21 cellular contexts compared by ENCODE assay signal in the genomic region with DNA sequence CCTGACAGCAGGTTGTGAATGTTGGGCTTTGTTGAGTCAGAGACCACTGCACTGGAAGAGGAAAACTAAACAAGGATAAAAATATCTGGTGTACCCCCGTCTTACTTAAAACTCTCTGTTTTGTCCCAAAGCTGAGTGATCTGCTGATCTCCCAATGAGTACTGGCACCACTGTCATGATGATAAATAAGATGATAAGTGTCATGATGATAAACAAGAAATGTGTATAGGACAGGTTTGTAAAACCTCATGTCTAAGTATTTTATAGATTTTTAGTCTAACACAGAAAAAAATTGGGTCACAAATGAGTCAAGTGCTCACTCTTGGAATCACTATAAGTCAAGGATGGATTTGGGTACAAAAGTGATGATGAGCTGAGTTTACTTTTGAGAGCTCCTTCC. TPM values are rescaled to one million over a fixed set of nuclear protein-coding genes. Genes with fewer than 3 reads are reported as not detected.
A peak's percentile ranks its signal among the peaks of the same experiment; 100 is the strongest.
DNase-seq lines count a peak whose midpoint lies in the region; ATAC-seq, FAIRE-seq and TF ChIP-seq lines count a peak whose summit lies in the region.
"Had no signal": no experiment of that assay in that cellular context is flagged by ENCODE, and none has a peak within 500 bp of the region (broad histone marks: within the 10 kb centered on the region; RNA-seq: fewer than 3 reads in every experiment).

No MANE protein-coding gene starts in this region.

- H3K4me2 ChIP-seq in GM23248 (ENCODE audit: unreplicated experiment), result peak overlapping the region; percentile 7
- H3K4me2 ChIP-seq in OCI-LY1 (ENCODE audit: low read length), result peak overlapping the region; percentile 30
- H3K4me2 ChIP-seq in endothelial cell of umbilical vein (ENCODE audit: insufficient read depth, low read length), result no peak overlapping the region

- H3K4me3 ChIP-seq in GM23248 (no peak overlapping the region), OCI-LY1 (ENCODE audit: low read depth, low read length, poor library complexity, severe bottlenecking) (no peak overlapping the region), endothelial cell of umbilical vein (replicated peaks in 1 of 3; ENCODE audit: insufficient read depth in 1 of 3, low read depth in 1 of 3, low read length in 3 of 3) (no peak overlapping the region)
- H3K4me3 ChIP-seq: SK-N-MC had no signal

- no peaks in the 10 kb centered on the region for H3K9me3 ChIP-seq in GM23248 (ENCODE audit: low read depth)
- no peaks in the 10 kb centered on the region for H3K9me3 ChIP-seq in OCI-LY1 (ENCODE audit: low read length)
- no peaks in the 10 kb centered on the region for H3K9me3 ChIP-seq in endothelial cell of umbilical vein (replicated peaks; ENCODE audit: control insufficient read depth, insufficient read depth, low read length)

- H3K27me3 Mint-ChIP-seq in activated CD4-positive, alpha-beta T cell treated with anti-CD3 and anti-CD28 coated beads for 36 hours, result peaks cover 65% of the 10 kb centered on the region

- BruUV-seq in endothelial cell of umbilical vein (replicated peaks; lab: Mats Ljungman, UMichigan), result no TSS peak

- in situ Hi-C loops in GM23248 (cut with MboI), result no loop called here

- H3K27ac ChIP-seq in GM23248, result no peak overlapping the region
- H3K27ac ChIP-seq in OCI-LY1 (ENCODE audit: low read depth, low read length, poor library complexity, severe bottlenecking), result peak overlapping the region; percentile 89
- no peak overlapping the region for H3K27ac ChIP-seq in endothelial cell of umbilical vein (ENCODE audit: insufficient read depth, low read depth, low read length)
- H3K27ac ChIP-seq: SK-N-MC had no signal

- dilution Hi-C loops in endothelial cell of umbilical vein (cut with MboI; ENCODE audit: extremely low pct_ligation_motif_present, low sequenced_read_pairs), result loop anchor here (25.0 kb wide), 1 partner anchor 361 kb away; no protein-coding TSS in a partner anchor

- H3K36me3 ChIP-seq in GM23248 (ENCODE audit: low read depth), result no peaks in the 10 kb centered on the region
- H3K36me3 ChIP-seq in OCI-LY1 (ENCODE audit: insufficient read depth, low read length), result no peaks in the 10 kb centered on the region
- no peaks in the 10 kb centered on the region for H3K36me3 ChIP-seq in endothelial cell of umbilical vein (ENCODE audit: control insufficient read depth in 2 of 2, extremely low read depth in 1 of 2, insufficient read depth in 2 of 2, low read length in 2 of 2)

- POLR2A ChIA-PET in activated CD4-positive, alpha-beta T cell treated with anti-CD3 and anti-CD28 coated beads for 36 hours (lab: Charles Lee), result no interaction called here
- POLR2A ChIA-PET in endothelial cell of umbilical vein (lab: Charles Lee), result no interaction called here

- no peaks in the 10 kb centered on the region for H3K9me3 Mint-ChIP-seq in activated CD4-positive, alpha-beta T cell treated with anti-CD3 and anti-CD28 coated beads for 36 hours (ENCODE audit: low read depth)
- H3K9me3 Mint-ChIP-seq: CD8-positive, alpha-beta T cell had no signal

- intact Hi-C loops in activated CD4-positive, alpha-beta T cell treated with anti-CD3 and anti-CD28 coated beads for 36 hours (cut with DNase I, micrococcal nuclease), result loop anchor here in 1 of 2 experiments (10.0 kb wide), 1 partner anchor 248 kb away; no protein-coding TSS in a partner anchor
- intact Hi-C loops in endothelial cell of umbilical vein (cut with micrococcal nuclease), result no loop called here

- FAIRE-seq in endothelial cell of umbilical vein (lab: Jason Lieb, UNC), result no peak

- H3K27ac Mint-ChIP-seq in activated CD4-positive, alpha-beta T cell treated with anti-CD3 and anti-CD28 coated beads for 36 hours, result no peak overlapping the region
- H3K27ac Mint-ChIP-seq: CD8-positive, alpha-beta T cell had no signal

- H4K20me1 ChIP-seq in GM23248 (ENCODE audit: insufficient read depth) (no peaks in the 10 kb centered on the region), OCI-LY1 (ENCODE audit: insufficient read depth, low read length) (no peaks in the 10 kb centered on the region), endothelial cell of umbilical vein (replicated peaks; ENCODE audit: control insufficient read depth, extremely low read depth, insufficient read depth, low read length) (no peaks in the 10 kb centered on the region)

- no peak for DNase-seq in activated CD4-positive, alpha-beta T cell treated with anti-CD3 and anti-CD28 coated beads for 36 hours
- DNase-seq in activated CD4-positive, alpha-beta T cell treated with anti-CD3 and anti-CD28 coated beads for 48 hours, result no peak
- DNase-seq in GM23248 (no peak), endothelial cell of umbilical vein (ENCODE audit: low read depth, low spot score) (no peak), NCI-H2227 treated with DMSO at 0.1 percent for 48 hours (lab: John Stamatoyannopoulos, UW) (no peak), cerebellar cortex (ENCODE audit: low spot score) (no peak), GM19238 (ENCODE audit: insufficient read length, low spot score) (no peak)
- DNase-seq: 8988T; AML-193; CD8-positive, alpha-beta T cell; KBM-7; MV-4-11; NCI-H1105 treated with DMSO at 0.1 percent for 48 hours; NCI-H2029 treated with DMSO at 0.1 percent for 48 hours; NCI-H2171; NCI-H524 treated with DMSO at 0.1 percent for 48 hours; RPMI8226 had no signal

- no peaks in the 10 kb centered on the region for H3K36me3 Mint-ChIP-seq in activated CD4-positive, alpha-beta T cell treated with anti-CD3 and anti-CD28 coated beads for 36 hours (ENCODE audit: low read depth)
- H3K36me3 Mint-ChIP-seq: CD8-positive, alpha-beta T cell had no signal

- no peak overlapping the region for H3K9ac ChIP-seq in GM23248
- peak overlapping the region; percentile 16; the same call in 1 of the 2 replicates for H3K9ac ChIP-seq in OCI-LY1 (ENCODE audit: low read length)
- H3K9ac ChIP-seq in endothelial cell of umbilical vein (replicated peaks; ENCODE audit: extremely low read depth, insufficient read depth, low read length), result no peak overlapping the region

- H2AFZ ChIP-seq in GM23248 (no peak overlapping the region), OCI-LY1 (ENCODE audit: low read length) (no peak overlapping the region), endothelial cell of umbilical vein (ENCODE audit: low read depth, low read length) (no peak overlapping the region)

- H3K4me3 Mint-ChIP-seq in activated CD4-positive, alpha-beta T cell treated with anti-CD3 and anti-CD28 coated beads for 36 hours, result no peak overlapping the region
- H3K4me3 Mint-ChIP-seq: CD8-positive, alpha-beta T cell had no signal

- WGBS in GM23248 (ENCODE audit: low coverage in 1 of 2, low lambda C conversion rate in 2 of 2, missing lambda C conversion rate in 2 of 2), 2 experiments, result 74 to 83% methylated on average over 1 of the region's 1 CpG

- TF ChIP-seq CTCF in OCI-LY1 (IDR thresholded peaks at IDR 0.05; ENCODE audit: low read length) (no peak), endothelial cell of umbilical vein (IDR thresholded peaks at IDR 0.05; ENCODE audit: extremely low read depth in 1 of 2, insufficient read depth in 1 of 2, low read depth in 1 of 2, low read length in 2 of 2) (no peak)

- peaks cover 7% of the 10 kb centered on the region for H3K4me1 Mint-ChIP-seq in activated CD4-positive, alpha-beta T cell treated with anti-CD3 and anti-CD28 coated beads for 36 hours

- H3F3A ChIP-seq in GM23248 (ENCODE audit: insufficient read depth) (peaks cover 13% of the 10 kb centered on the region; the same call in 1 of the 2 replicates), OCI-LY1 (ENCODE audit: insufficient read depth, low read length) (no peaks in the 10 kb centered on the region)

- no peaks in the 10 kb centered on the region for H3K9me2 ChIP-seq in GM23248 (ENCODE audit: insufficient read depth)
- H3K9me2 ChIP-seq in OCI-LY1 (ENCODE audit: low read depth, low read length), result no peaks in the 10 kb centered on the region

- H3K79me2 ChIP-seq in GM23248 (ENCODE audit: insufficient read depth) (no peaks in the 10 kb centered on the region), OCI-LY1 (ENCODE audit: insufficient read depth, low read length) (no peaks in the 10 kb centered on the region), endothelial cell of umbilical vein (ENCODE audit: control insufficient read depth, insufficient read depth, low read length) (no peaks in the 10 kb centered on the region)

- ATAC-seq in activated CD4-positive, alpha-beta T cell treated with anti-CD3 and anti-CD28 coated beads for 36 hours, result peak; percentile 13
- ATAC-seq: CD8-positive, alpha-beta T cell had no signal

- no peaks in the 10 kb centered on the region for H3K9me1 ChIP-seq in endothelial cell of umbilical vein (replicated peaks; ENCODE audit: control insufficient read depth, extremely low read depth, insufficient read depth, low read length)

- H3K4me1 ChIP-seq in GM23248 (ENCODE audit: insufficient read depth) (peaks cover 12% of the 10 kb centered on the region; the same call in 1 of the 2 replicates), OCI-LY1 (ENCODE audit: insufficient read depth, low read length, severe bottlenecking) (peaks cover 53% of the 10 kb centered on the region), endothelial cell of umbilical vein (ENCODE audit: control insufficient read depth, extremely low read depth, insufficient read depth, low read length) (no peaks in the 10 kb centered on the region)

- CTCF ChIA-PET in activated CD4-positive, alpha-beta T cell treated with anti-CD3 and anti-CD28 coated beads for 36 hours (lab: Charles Lee), result interaction anchor here (0.6 to 1.0 kb wide), 3 partner anchors 10 to 130 kb away, joined by 3 read pairs; no protein-coding TSS in a partner anchor
- CTCF ChIA-PET in endothelial cell of umbilical vein (lab: Charles Lee), result interaction anchor here (1.3 to 2.1 kb wide), 5 partner anchors 8 to 366 kb away, joined by 3 to 11 read pairs (median 10); partner anchors contain the start of gene SIM1

- TF ChIP-seq POLR2A in endothelial cell of umbilical vein (IDR thresholded peaks at IDR 0.05; ENCODE audit: low read depth, low read length), result no peak

- H3K27me3 ChIP-seq in GM23248 (replicated peaks; ENCODE audit: insufficient read depth) (no peaks in the 10 kb centered on the region), OCI-LY1 (ENCODE audit: insufficient read depth, low read length) (no peaks in the 10 kb centered on the region), endothelial cell of umbilical vein (ENCODE audit: control insufficient read depth in 2 of 2, insufficient read depth in 2 of 2, low read length in 2 of 2) (peaks cover 33 to 57% of the 10 kb centered on the region in 2 experiments)

RNA-seq across cellular contexts. Expression of gene SIM1, which starts 8.5 kb away (rescaled TPM):
- not detected for total RNA-seq in activated CD4-positive, alpha-beta T cell treated with anti-CD3 and anti-CD28 coated beads for 36 hours
- 1.6 and 4.9 TPM in 2 replicates for total RNA-seq in GM23248 (2014; rRNA removed; shearing (Covaris generic))
- polyA plus RNA-seq in GM23248 (2016; fragmentation: Nextera tagmentation; extraction: Ambion mirVana), result 1.2 and 1.5 TPM in 2 replicates
- total RNA-seq in endothelial cell of umbilical vein, result 0.29 and 0.39 TPM in 2 replicates
- polyA plus RNA-seq in endothelial cell of umbilical vein, result 0.11 and 0.14 TPM in 2 replicates
- polyA plus RNA-seq in endothelial cell of umbilical vein (2011; cell fraction: cytosol; rRNA removed), result 0.14 and 0.21 TPM in 2 replicates
- 0.34 and 0.41 TPM in 2 replicates for polyA plus RNA-seq in endothelial cell of umbilical vein (2011; cell fraction: nucleus; rRNA removed)
- polyA plus RNA-seq in endothelial cell of umbilical vein (2012), result 0.37 and 0.55 TPM in 2 replicates
- polyA minus RNA-seq in endothelial cell of umbilical vein, result 0.53 and 0.63 TPM in 2 replicates
- not detected for polyA minus RNA-seq in endothelial cell of umbilical vein (2011; cell fraction: cytosol; rRNA and poly(A)+ RNA removed)
- 0.87 and 1.6 TPM in 2 replicates for polyA minus RNA-seq in endothelial cell of umbilical vein (2011; cell fraction: nucleus; rRNA and poly(A)+ RNA removed)
- total RNA-seq: CD8-positive, alpha-beta T cell; HT1080 had no signal
- polyA plus RNA-seq: AG04450 had no signal
